In the genomic region with DNA sequence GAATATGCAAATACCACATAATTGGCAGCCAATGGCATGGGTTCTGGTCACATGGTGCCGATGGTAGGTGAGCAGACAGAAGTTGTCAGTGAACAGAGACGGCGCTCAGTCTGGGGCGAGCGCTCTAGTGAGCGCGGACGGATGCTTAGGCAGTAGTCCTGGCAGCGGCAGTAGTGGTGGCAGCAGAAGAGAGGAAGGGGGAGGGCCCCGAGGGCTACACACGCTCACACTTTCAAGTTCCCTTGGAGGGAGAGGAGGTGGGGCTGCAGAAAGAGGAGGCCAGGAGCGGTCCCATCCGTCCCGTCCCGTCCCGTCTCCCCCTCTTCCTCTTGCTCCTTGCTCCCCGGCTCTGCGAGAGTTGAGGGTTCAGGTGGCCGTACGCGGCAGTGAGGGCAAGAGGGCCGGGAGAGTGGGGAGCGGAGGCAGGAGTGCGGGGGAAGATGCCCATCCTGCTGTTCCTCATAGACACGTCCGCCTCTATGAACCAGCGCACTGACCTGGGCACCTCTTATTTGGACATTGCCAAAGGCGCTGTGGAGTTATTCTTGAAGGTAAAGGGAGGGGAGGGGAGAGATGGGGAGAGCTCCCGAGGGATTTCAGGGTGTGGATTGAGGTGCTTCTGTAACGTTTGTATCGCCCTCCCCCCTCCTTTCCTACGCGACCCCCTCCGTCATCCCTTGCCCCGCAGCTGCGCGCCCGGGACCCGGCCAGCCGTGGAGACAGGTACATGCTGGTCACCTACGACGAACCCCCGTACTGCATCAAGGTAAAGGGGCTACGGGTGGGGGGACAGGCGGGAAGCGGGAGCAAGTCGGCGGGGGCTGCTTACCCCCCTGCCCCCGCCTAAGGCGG, we compare ENCODE assay signal across 1 cellular context.
TF ChIP-seq lines count a peak whose summit lies in the region.

INTS6L (plus strand) TSS at position 108 of the 852 bp plus-strand sequence; CDS start at position 441, 333 bp downstream.

TF ChIP-seq in GM12878, 131 proteins besides CTCF, POLR2A, EP300 and RAD21 (continues in another document):
- TF ChIP-seq SIX5 (IDR thresholded peaks at IDR 0.05; ENCODE audit: low read depth, low read length, severe bottlenecking) (no peak), KLF5 (IDR thresholded peaks at IDR 0.05; ENCODE audit: partially characterized antibody) (no peak), ZBED1 (IDR thresholded peaks at IDR 0.05; ENCODE audit: borderline replicate concordance) (no peak), ZNF217 (IDR thresholded peaks at IDR 0.05) (no peak), SMAD5 (IDR thresholded peaks at IDR 0.05; ENCODE audit: low read depth) (peak; percentile 92; the same call in 1 of the 2 replicates), POLR2AphosphoS5 (IDR thresholded peaks at IDR 0.05; ENCODE audit: low read length) (peak; percentile 99), YY1 (IDR thresholded peaks at IDR 0.05; ENCODE audit: low read depth, low read length) (peak; percentile 50; the same call in 1 of the 2 replicates), MEF2A (IDR thresholded peaks at IDR 0.05; ENCODE audit: insufficient read depth, low read depth, low read length) (no peak), USF2 (IDR thresholded peaks at IDR 0.05; ENCODE audit: borderline replicate concordance, low read depth, low read length) (peak; percentile 83), ZSCAN29 (IDR thresholded peaks at IDR 0.05) (peak; percentile 49; the same call in 1 of the 2 replicates), CEBPB (IDR thresholded peaks at IDR 0.05; ENCODE audit: borderline replicate concordance in 1 of 2, low read depth in 2 of 2, low read length in 2 of 2) (no peak), RB1 (IDR thresholded peaks at IDR 0.05; ENCODE audit: borderline replicate concordance) (no peak), CREB1 (IDR thresholded peaks at IDR 0.05; ENCODE audit: low read depth) (peak; percentile 5; the same call in 1 of the 2 replicates), NFXL1 (IDR thresholded peaks at IDR 0.05; ENCODE audit: borderline replicate concordance) (no peak), MYB (IDR thresholded peaks at IDR 0.05; ENCODE audit: borderline replicate concordance, low read depth, low read length) (no peak), LARP7 (IDR thresholded peaks at IDR 0.05) (no peak), RAD51 (IDR thresholded peaks at IDR 0.05) (peak; percentile 91), ESRRA (IDR thresholded peaks at IDR 0.05; ENCODE audit: low read length) (no peak), CEBPZ (IDR thresholded peaks at IDR 0.05; ENCODE audit: low read depth, low read length) (no peak), JUNB (IDR thresholded peaks at IDR 0.05) (no peak), TCF3 (IDR thresholded peaks at IDR 0.05; ENCODE audit: borderline replicate concordance, insufficient read depth, low read depth, low read length) (peak; percentile 62; the same call in 1 of the 2 replicates), TARDBP (IDR thresholded peaks at IDR 0.05; ENCODE audit: borderline replicate concordance) (no peak), TBL1XR1 (IDR thresholded peaks at IDR 0.05; ENCODE audit: low read depth, low read length) (peak; percentile 71; the same call in 1 of the 2 replicates), PML (IDR thresholded peaks at IDR 0.05; ENCODE audit: low read length) (peak; percentile 97), RBBP5 (conservative IDR thresholded peaks at IDR 0.05) (no peak), MAX (IDR thresholded peaks at IDR 0.05; ENCODE audit: low read depth, low read length) (peak; percentile 77), BMI1 (IDR thresholded peaks at IDR 0.05; ENCODE audit: borderline replicate concordance) (no peak), MTA2 (IDR thresholded peaks at IDR 0.05; ENCODE audit: low read depth) (no peak), CUX1 (IDR thresholded peaks at IDR 0.05; ENCODE audit: insufficient replicate concordance, low read depth, low read length) (no peak)
- TF ChIP-seq, protein P1, sequence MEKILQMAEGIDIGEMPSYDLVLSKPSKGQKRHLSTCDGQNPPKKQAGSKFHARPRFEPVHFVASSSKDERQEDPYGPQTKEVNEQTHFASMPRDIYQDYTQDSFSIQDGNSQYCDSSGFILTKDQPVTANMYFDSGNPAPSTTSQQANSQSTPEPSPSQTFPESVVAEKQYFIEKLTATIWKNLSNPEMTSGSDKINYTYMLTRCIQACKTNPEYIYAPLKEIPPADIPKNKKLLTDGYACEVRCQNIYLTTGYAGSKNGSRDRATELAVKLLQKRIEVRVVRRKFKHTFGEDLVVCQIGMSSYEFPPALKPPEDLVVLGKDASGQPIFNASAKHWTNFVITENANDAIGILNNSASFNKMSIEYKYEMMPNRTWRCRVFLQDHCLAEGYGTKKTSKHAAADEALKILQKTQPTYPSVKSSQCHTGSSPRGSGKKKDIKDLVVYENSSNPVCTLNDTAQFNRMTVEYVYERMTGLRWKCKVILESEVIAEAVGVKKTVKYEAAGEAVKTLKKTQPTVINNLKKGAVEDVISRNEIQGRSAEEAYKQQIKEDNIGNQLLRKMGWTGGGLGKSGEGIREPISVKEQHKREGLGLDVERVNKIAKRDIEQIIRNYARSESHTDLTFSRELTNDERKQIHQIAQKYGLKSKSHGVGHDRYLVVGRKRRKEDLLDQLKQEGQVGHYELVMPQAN (conservative IDR thresholded peaks at IDR 0.05) = no peak
- TF ChIP-seq, protein P2, sequence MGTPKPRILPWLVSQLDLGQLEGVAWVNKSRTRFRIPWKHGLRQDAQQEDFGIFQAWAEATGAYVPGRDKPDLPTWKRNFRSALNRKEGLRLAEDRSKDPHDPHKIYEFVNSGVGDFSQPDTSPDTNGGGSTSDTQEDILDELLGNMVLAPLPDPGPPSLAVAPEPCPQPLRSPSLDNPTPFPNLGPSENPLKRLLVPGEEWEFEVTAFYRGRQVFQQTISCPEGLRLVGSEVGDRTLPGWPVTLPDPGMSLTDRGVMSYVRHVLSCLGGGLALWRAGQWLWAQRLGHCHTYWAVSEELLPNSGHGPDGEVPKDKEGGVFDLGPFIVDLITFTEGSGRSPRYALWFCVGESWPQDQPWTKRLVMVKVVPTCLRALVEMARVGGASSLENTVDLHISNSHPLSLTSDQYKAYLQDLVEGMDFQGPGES (IDR thresholded peaks at IDR 0.05) = no peak
- TF ChIP-seq, protein P3, sequence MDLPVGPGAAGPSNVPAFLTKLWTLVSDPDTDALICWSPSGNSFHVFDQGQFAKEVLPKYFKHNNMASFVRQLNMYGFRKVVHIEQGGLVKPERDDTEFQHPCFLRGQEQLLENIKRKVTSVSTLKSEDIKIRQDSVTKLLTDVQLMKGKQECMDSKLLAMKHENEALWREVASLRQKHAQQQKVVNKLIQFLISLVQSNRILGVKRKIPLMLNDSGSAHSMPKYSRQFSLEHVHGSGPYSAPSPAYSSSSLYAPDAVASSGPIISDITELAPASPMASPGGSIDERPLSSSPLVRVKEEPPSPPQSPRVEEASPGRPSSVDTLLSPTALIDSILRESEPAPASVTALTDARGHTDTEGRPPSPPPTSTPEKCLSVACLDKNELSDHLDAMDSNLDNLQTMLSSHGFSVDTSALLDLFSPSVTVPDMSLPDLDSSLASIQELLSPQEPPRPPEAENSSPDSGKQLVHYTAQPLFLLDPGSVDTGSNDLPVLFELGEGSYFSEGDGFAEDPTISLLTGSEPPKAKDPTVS (IDR thresholded peaks at IDR 0.05; ENCODE audit: low read depth, low read length) = no peak
- TF ChIP-seq, protein P4, sequence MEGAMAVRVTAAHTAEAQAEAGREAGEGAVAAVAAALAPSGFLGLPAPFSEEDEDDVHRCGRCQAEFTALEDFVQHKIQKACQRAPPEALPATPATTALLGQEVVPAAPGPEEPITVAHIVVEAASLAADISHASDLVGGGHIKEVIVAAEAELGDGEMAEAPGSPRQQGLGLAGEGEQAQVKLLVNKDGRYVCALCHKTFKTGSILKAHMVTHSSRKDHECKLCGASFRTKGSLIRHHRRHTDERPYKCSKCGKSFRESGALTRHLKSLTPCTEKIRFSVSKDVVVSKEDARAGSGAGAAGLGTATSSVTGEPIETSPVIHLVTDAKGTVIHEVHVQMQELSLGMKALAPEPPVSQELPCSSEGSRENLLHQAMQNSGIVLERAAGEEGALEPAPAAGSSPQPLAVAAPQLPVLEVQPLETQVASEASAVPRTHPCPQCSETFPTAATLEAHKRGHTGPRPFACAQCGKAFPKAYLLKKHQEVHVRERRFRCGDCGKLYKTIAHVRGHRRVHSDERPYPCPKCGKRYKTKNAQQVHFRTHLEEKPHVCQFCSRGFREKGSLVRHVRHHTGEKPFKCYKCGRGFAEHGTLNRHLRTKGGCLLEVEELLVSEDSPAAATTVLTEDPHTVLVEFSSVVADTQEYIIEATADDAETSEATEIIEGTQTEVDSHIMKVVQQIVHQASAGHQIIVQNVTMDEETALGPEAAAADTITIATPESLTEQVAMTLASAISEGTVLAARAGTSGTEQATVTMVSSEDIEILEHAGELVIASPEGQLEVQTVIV (IDR thresholded peaks at IDR 0.05; ENCODE audit: borderline replicate concordance, partially characterized antibody) = no peak
- TF ChIP-seq, protein P5, sequence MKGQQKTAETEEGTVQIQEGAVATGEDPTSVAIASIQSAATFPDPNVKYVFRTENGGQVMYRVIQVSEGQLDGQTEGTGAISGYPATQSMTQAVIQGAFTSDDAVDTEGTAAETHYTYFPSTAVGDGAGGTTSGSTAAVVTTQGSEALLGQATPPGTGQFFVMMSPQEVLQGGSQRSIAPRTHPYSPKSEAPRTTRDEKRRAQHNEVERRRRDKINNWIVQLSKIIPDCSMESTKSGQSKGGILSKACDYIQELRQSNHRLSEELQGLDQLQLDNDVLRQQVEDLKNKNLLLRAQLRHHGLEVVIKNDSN (IDR thresholded peaks at IDR 0.05; ENCODE audit: borderline replicate concordance, extremely low read length, insufficient read depth, low read depth, low read length) = peak; percentile 86
